Comparison of ENCODE assay signal across 8 cellular contexts in genomic region chr17:36148559-36149295, GRCh38. TPM values are rescaled to one million over a fixed set of nuclear protein-coding genes. Genes with fewer than 3 reads are reported as not detected.
A peak's percentile ranks its signal among the peaks of the same experiment; 100 is the strongest.
DNase-seq lines count a peak whose midpoint lies in the region; ATAC-seq and TF ChIP-seq lines count a peak whose summit lies in the region.

No MANE protein-coding gene starts in this region.

- ATAC-seq in omental fat pad (ENCODE audit: low FRiP score) (peak; percentile 58), thoracic aorta (ENCODE audit: insufficient number of reproducible peaks, low FRiP score, low read depth) (peak; percentile 51)

- peak in 2 of 3 donors; percentile 80 to 90 for TF ChIP-seq CTCF in omental fat pad (IDR thresholded peaks at IDR 0.05)
- TF ChIP-seq CTCF in thoracic aorta (IDR thresholded peaks at IDR 0.05): peak; percentile 99

- no peaks in the 10 kb centered on the region for H3K27me3 ChIP-seq in thoracic aorta (replicated peaks; ENCODE audit: insufficient read depth)

- H3K9me3 ChIP-seq in thoracic aorta: no peaks in the 10 kb centered on the region

- no peaks in the 10 kb centered on the region for H3K36me3 ChIP-seq in thoracic aorta

- peak overlapping the region; percentile 33 for H3K4me3 ChIP-seq in thoracic aorta

- peak; percentile 23 to 59 for DNase-seq in NCI-H2081 (lab: John Stamatoyannopoulos, UW)
- no peak for DNase-seq in NCI-H2081 treated with DMSO at 0.1 percent for 48 hours (lab: John Stamatoyannopoulos, UW)
- peak; percentile 90 for DNase-seq in HPDE6-E6E7 (ENCODE audit: extremely low spot score)
- DNase-seq in RPMI8226: peak; percentile 59
- DNase-seq in activated effector memory CD4-positive, alpha-beta T cell treated with anti-CD3 and anti-CD28 coated beads, Interleukin-2, amount 50 U/mL, for 16 hours: peak; percentile 83
- peak; percentile 33 for DNase-seq in foreskin melanocyte
- peak; percentile 25 for DNase-seq in omental fat pad (ENCODE audit: low spot score)
- DNase-seq in thoracic aorta (ENCODE audit: low spot score): no peak

- peaks cover 5 to 12% of the 10 kb centered on the region in 2 donors for H3K4me1 ChIP-seq in thoracic aorta (ENCODE audit: control insufficient read depth in 1 of 2, low read depth in 2 of 2)

- H3K27ac ChIP-seq in thoracic aorta: no peak overlapping the region

RNA-seq across cellular contexts. Expression of gene TBC1D3B, which starts 27.7 kb away (rescaled TPM):
- 1 to 10 TPM; 1.5 to 6.9 (median 2.4) TPM for total RNA-seq in omental fat pad
- 1 to 10 TPM in 1 of 2 donors, not detected in 1; 4.0 TPM for total RNA-seq in thoracic aorta

RNA-seq across cellular contexts. Expression of gene CCL4, which starts 45.1 kb away (rescaled TPM):
- total RNA-seq in omental fat pad (10 to 100 TPM in 3 of 4 donors, 1 to 10 TPM in 1; 8.6 to 13.3 (median 11.3) TPM), thoracic aorta (10 to 100 TPM in 1 of 2 donors, 1 to 10 TPM in 1; 5.8 to 16.5 TPM)

RNA-seq across cellular contexts. Expression of gene CCL3L1, which starts 47.8 kb away (rescaled TPM):
- total RNA-seq in omental fat pad (under 1 TPM in 3 of 4 donors, not detected in 1; 0.48 to 0.93 (median 0.88) TPM), thoracic aorta (1 to 10 TPM in 1 of 2 donors, not detected in 1; 1.2 TPM)

RNA-seq across cellular contexts. Expression of gene CCL3, which starts 58.8 kb away (rescaled TPM):
- 10 to 100 TPM in 2 of 4 donors, 1 to 10 TPM in 2; 4.1 to 12.1 (median 8.0) TPM for total RNA-seq in omental fat pad
- total RNA-seq in thoracic aorta: 10 to 100 TPM in 1 of 2 donors, 1 to 10 TPM in 1; 7.3 to 42.9 TPM

Comparison
In these comparisons a context has a peak if more than half of its experiments do, and no peak if none do; other contexts are left out.
1. DNase-seq: peak in NCI-H2081 (2 of 2), HPDE6-E6E7 (single experiment), RPMI8226 (single experiment), activated effector memory CD4-positive, alpha-beta T cell treated with anti-CD3 and anti-CD28 coated beads, Interleukin-2, amount 50 U/mL, for 16 hours (single experiment), foreskin melanocyte (single experiment) and omental fat pad (single experiment); none in NCI-H2081 treated with DMSO at 0.1 percent for 48 hours (single experiment) and thoracic aorta (single experiment).